ENCODE assay signal across 8 cellular contexts in genomic region chr4:11471613-11472012, GRCh38. TPM values are rescaled to one million over a fixed set of nuclear protein-coding genes. Genes with fewer than 3 reads are reported as not detected.
DNase-seq lines count a peak whose midpoint lies in the region; ATAC-seq and FAIRE-seq lines count a peak whose summit lies in the region.

No MANE protein-coding gene starts in this region.

- DNase-seq in CD1c-positive myeloid dendritic cell (ENCODE audit: extremely low spot score) (peak; percentile 61), KG1 (lab: John Stamatoyannopoulos, UW) (peak; percentile 66), medulla oblongata (ENCODE audit: extremely low spot score) (peak; percentile 64), urothelium cell line (ENCODE audit: low spot score) (no peak), dedifferentiated amniotic fluid mesenchymal stem cell (ENCODE audit: extremely low spot score) (no peak), DMS153 (lab: John Stamatoyannopoulos, UW) (no peak)
- peak; percentile 45 to 61 for DNase-seq in activated T-cell treated with anti-CD3 and anti-CD28 coated beads, Interleukin-2, amount 50 U/mL, for 72 hours

- peaks cover 45% of the 10 kb centered on the region for H3K4me1 Mint-ChIP-seq in activated T-cell treated with anti-CD3 and anti-CD28 coated beads, Interleukin-2, amount 50 U/mL, for 72 hours (ENCODE audit: low read depth)

- H3K9me3 Mint-ChIP-seq in activated T-cell treated with anti-CD3 and anti-CD28 coated beads, Interleukin-2, amount 50 U/mL, for 72 hours, result peaks cover 0 to 2% of the 10 kb centered on the region in 2 donors

- FAIRE-seq in urothelium cell line (lab: Jason Lieb, UNC), result no peak

- peak overlapping the region; percentile 70 to 76 for H3K4me3 Mint-ChIP-seq in activated T-cell treated with anti-CD3 and anti-CD28 coated beads, Interleukin-2, amount 50 U/mL, for 72 hours

- peak; percentile 73 for ATAC-seq in GM21423 (IDR thresholded peaks at IDR 0.05; ENCODE audit: unreplicated experiment)
- peak; percentile 96 for ATAC-seq in activated T-cell treated with anti-CD3 and anti-CD28 coated beads, Interleukin-2, amount 50 U/mL, for 72 hours (replicated peaks in 1 of 2)

- peaks cover 0 to 4% of the 10 kb centered on the region in 2 donors for H3K36me3 Mint-ChIP-seq in activated T-cell treated with anti-CD3 and anti-CD28 coated beads, Interleukin-2, amount 50 U/mL, for 72 hours (ENCODE audit: insufficient read depth in 2 of 2)

- H3K27me3 Mint-ChIP-seq in activated T-cell treated with anti-CD3 and anti-CD28 coated beads, Interleukin-2, amount 50 U/mL, for 72 hours (ENCODE audit: low read depth), result peaks cover 7% of the 10 kb centered on the region

- peak overlapping the region; percentile 36 for H3K27ac Mint-ChIP-seq in activated T-cell treated with anti-CD3 and anti-CD28 coated beads, Interleukin-2, amount 50 U/mL, for 72 hours

RNA-seq across cellular contexts. Expression of gene HS3ST1, which starts 42.9 kb away (rescaled TPM):
- total RNA-seq in activated T-cell treated with anti-CD3 and anti-CD28 coated beads, Interleukin-2, amount 50 U/mL, for 72 hours, result not detected

Comparison
In these comparisons a context has a peak if more than half of its experiments do, and no peak if none do; other contexts are left out.
1. DNase-seq: peak in CD1c-positive myeloid dendritic cell (single experiment), KG1 (single experiment), activated T-cell treated with anti-CD3 and anti-CD28 coated beads, Interleukin-2, amount 50 U/mL, for 72 hours (2 of 2) and medulla oblongata (single experiment); none in urothelium cell line (single experiment), dedifferentiated amniotic fluid mesenchymal stem cell (single experiment) and DMS153 (single experiment).